ENCODE assay signal across 27 cellular contexts in the genomic region with DNA sequence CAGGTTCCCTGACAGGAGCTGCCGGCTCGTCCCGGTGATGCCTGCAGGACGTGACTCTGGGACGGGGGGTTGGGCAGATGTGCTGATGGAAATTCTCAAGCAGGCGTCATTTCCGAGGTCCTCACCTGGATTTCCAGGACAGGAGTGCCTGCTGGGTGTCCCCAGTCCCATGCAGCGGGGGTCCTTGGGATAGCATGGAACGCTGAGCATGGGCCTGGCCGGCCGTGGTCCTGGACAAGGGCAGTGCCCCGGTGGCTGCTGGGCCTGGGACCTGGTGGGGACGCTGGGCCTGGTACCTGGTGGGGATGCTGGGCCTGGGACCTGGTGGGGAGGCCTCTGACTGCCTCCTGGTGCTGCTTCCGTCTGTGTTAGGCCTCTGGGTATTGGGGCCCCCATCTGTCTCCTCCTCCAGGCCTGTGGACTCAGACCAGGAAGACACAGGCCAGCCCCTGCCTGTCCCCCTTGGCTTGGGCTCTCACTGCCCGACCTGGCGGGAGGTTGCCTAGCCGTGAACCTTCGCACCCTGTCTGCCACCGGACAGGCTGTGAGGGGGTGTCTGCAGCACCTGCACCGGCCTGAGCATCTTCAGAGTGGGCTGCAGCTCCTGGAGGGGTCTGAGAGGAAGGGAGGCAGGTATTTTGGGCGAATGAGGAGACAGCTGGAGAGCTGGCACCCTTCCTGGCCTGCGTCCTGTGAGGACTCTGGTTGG. TPM values are rescaled to one million over a fixed set of nuclear protein-coding genes. Genes with fewer than 3 reads are reported as not detected.
"Had no signal": no experiment of that assay in that cellular context is flagged by ENCODE, and none has a peak within 500 bp of the region (broad histone marks: within the 10 kb centered on the region; RNA-seq: fewer than 3 reads in every experiment).

No MANE protein-coding gene starts in this region.

- DNase-seq: activated B cell treated with CpG ODN at 0.5 μM for 24 hours; activated CD4-positive, alpha-beta T cell treated with anti-CD3 and anti-CD28 coated beads for 48 hours; activated CD4-positive, alpha-beta T cell treated with anti-CD3 and anti-CD28 coated beads, Interleukin-2, amount 50 U/mL, for 1 hour; activated CD4-positive, alpha-beta T cell treated with anti-CD3 and anti-CD28 coated beads, Interleukin-2, amount 50 U/mL, for 48 hours; activated CD8-positive, alpha-beta memory T cell treated with anti-CD3 and anti-CD28 coated beads for 24 hours; activated CD8-positive, alpha-beta T cell treated with anti-CD3 and anti-CD28 coated beads for 36 hours; activated effector memory CD4-positive, alpha-beta T cell treated with Interleukin-2 at 50 U/mL for 16 hours; activated gamma-delta T cell treated with Interleukin-2 at 50 U/mL for 16 hours; activated naive CD4-positive, alpha-beta T cell treated with anti-CD3 and anti-CD28 coated beads, Interleukin-2, amount 50 U/mL, for 16 hours; activated naive CD4-positive, alpha-beta T cell treated with Interleukin-2 at 50 U/mL for 16 hours; activated T-cell treated with anti-CD3 and anti-CD28 coated beads, Interleukin-2, amount 50 U/mL, for 4 hours; amniotic stem cell; aorta; body of pancreas; central memory CD4-positive, alpha-beta T cell; effector CD4-positive, alpha-beta T cell; effector memory CD8-positive, alpha-beta T cell; erythroblast; T-helper 1 cell; T-helper 17 cell; T1000; WERI-Rb-1 had no signal

- H3K27ac ChIP-seq: body of pancreas, coronary artery, esophagus muscularis mucosa, WERI-Rb-1 had no signal

- ATAC-seq: activated CD4-positive, CD25-positive, alpha-beta regulatory T cell treated with anti-CD3 and anti-CD28 coated beads, Interleukin-2, amount 50 U/mL, for 24 hours; activated CD8-positive, alpha-beta T cell treated with anti-CD3 and anti-CD28 coated beads for 36 hours; activated T-cell treated with anti-CD3 and anti-CD28 coated beads, Interleukin-2, amount 50 U/mL, for 4 hours; activated T-helper 17 cell treated with anti-CD3 and anti-CD28 coated beads, Interleukin-2, amount 50 U/mL, for 72 hours; body of pancreas; effector memory CD8-positive, alpha-beta T cell; T-helper 17 cell had no signal

- H3K27me3 ChIP-seq: body of pancreas, esophagus muscularis mucosa had no signal

- FAIRE-seq: frontal cortex had no signal

- H3K9me3 ChIP-seq: body of pancreas, esophagus muscularis mucosa had no signal

- H3K4me3 ChIP-seq: body of pancreas, coronary artery, esophagus muscularis mucosa had no signal

RNA-seq across cellular contexts. Expression of a gene that starts 32.2 kb away (rescaled TPM):
- total RNA-seq: activated B cell treated with CpG ODN at 0.5 μM for 24 hours; activated CD8-positive, alpha-beta T cell treated with anti-CD3 and anti-CD28 coated beads for 36 hours; activated T-helper 17 cell treated with anti-CD3 and anti-CD28 coated beads, Interleukin-2, amount 50 U/mL, for 72 hours; frontal cortex; T-helper 17 cell had no signal
